In the genomic region with DNA sequence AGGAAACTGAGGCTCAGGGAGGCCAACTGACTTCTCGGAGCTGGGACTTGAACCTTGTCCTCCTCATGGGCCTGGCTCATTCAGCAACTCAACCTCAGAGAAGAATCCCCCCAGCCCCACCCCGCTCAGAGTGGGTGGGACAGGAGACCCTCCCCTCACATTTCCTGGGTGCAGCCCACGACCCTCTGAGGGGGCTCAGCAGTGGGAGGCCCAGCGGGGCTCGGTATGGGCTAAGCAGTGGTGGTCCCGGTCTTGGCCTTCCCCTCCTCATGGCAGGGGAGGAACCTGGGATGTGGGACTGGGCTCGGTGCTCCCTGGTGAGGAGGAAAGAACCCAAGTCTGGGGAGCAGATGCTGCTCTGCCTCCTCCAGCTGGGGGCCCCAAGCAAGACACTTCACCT, we compare ENCODE assay signal across 19 cellular contexts. TPM values are rescaled to one million over a fixed set of nuclear protein-coding genes. Genes with fewer than 3 reads are reported as not detected.
"Had no signal": no experiment of that assay in that cellular context is flagged by ENCODE, and none has a peak within 500 bp of the region (broad histone marks: within the 10 kb centered on the region; RNA-seq: fewer than 3 reads in every experiment).

No MANE protein-coding gene starts in this region.

- H3K9me3 ChIP-seq: heart right ventricle, neutrophil, psoas muscle, stomach had no signal

- H3K27ac ChIP-seq: heart right ventricle, neutrophil, psoas muscle, stomach had no signal

- ATAC-seq: esophagus mucosa; left lobe of liver; naive thymus-derived CD4-positive, alpha-beta T cell; psoas muscle had no signal

- H3K36me3 ChIP-seq: heart right ventricle, neutrophil, stomach had no signal

- H3K4me3 Mint-ChIP-seq: naive thymus-derived CD4-positive, alpha-beta T cell; nephron progenitor cell; type B pancreatic cell had no signal

- H3K4me3 ChIP-seq: coronary artery, heart right ventricle, psoas muscle, stomach had no signal

- DNase-seq: effector CD8-positive, alpha-beta T cell; heart right ventricle; mammary epithelial cell; naive thymus-derived CD4-positive, alpha-beta T cell; nephron progenitor cell; psoas muscle; small intestine; stimulated activated CD4-positive, alpha-beta T cell treated with anti-CD3 and anti-CD28 coated beads, Interleukin-12 subunit alpha, Interleukin-12 subunit beta, amount 100 ng/mL, for 4 hours; stimulated activated naive CD4-positive, alpha-beta T cell; stomach had no signal

- H3K27ac Mint-ChIP-seq: nephron progenitor cell, type B pancreatic cell had no signal

- H3K9me3 Mint-ChIP-seq: nephron progenitor cell, type B pancreatic cell had no signal

- H3K36me3 Mint-ChIP-seq: naive thymus-derived CD4-positive, alpha-beta T cell; type B pancreatic cell had no signal

RNA-seq across cellular contexts. Expression of a gene that starts 14.2 kb away (rescaled TPM):
- total RNA-seq: esophagus mucosa, fibroblast of lung, heart right ventricle, left lobe of liver, lower leg skin, mesenteric fat pad, osteoblast, psoas muscle, stomach had no signal
- polyA plus RNA-seq: fibroblast of lung, mammary epithelial cell had no signal
